Comparison of ENCODE assay signal across 21 cellular contexts in the genomic region with DNA sequence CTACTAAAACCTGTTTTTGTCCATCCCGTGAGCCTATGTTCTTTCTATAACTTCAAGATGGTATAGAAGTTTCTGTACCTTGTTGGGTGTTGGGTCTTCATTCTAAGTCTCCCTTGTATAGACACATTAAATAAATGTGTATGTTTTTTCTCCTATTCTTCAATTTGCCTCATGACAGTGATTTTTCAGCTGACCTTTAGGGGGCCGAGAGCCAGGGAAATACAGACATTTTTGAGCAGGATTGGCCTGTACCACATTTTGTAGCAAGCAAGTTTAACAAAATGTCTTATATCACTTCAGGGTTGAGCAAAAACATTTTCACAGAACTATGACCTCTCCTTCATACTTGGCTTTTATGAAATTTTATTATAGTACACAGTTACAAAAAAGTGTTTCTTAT.
A peak's percentile ranks its signal among the peaks of the same experiment; 100 is the strongest.
DNase-seq lines count a peak whose midpoint lies in the region; ATAC-seq and TF ChIP-seq lines count a peak whose summit lies in the region.
"Had no signal": no experiment of that assay in that cellular context is flagged by ENCODE, and none has a peak within 500 bp of the region (broad histone marks: within the 10 kb centered on the region; RNA-seq: fewer than 3 reads in every experiment).

No MANE protein-coding gene starts in this region.

- TF ChIP-seq POLR2A in right lobe of liver (IDR thresholded peaks at IDR 0.05): no peak

- no peak overlapping the region for H3K4me3 Mint-ChIP-seq in GM23338
- H3K4me3 Mint-ChIP-seq in endothelial cell (ENCODE audit: unreplicated experiment): no peak overlapping the region
- no peak overlapping the region for H3K4me3 Mint-ChIP-seq in progenitor cell of endocrine pancreas (ENCODE audit: low read depth)
- H3K4me3 Mint-ChIP-seq: CD4-positive, CD25-positive, alpha-beta regulatory T cell had no signal

- no TSS peak for BruUV-seq in OCI-LY7 (replicated peaks; lab: Mats Ljungman, UMichigan)

- H3K9me3 ChIP-seq in OCI-LY1 (ENCODE audit: low read length): no peaks in the 10 kb centered on the region
- peaks cover 0 to 3% (median 0%) of the 10 kb centered on the region in 4 donors for H3K9me3 ChIP-seq in right lobe of liver
- no peaks in the 10 kb centered on the region for H3K9me3 ChIP-seq in OCI-LY7 (ENCODE audit: low read length)
- H3K9me3 ChIP-seq: BLaER1 had no signal

- H3K27ac Mint-ChIP-seq in GM23338: no peak overlapping the region
- H3K27ac Mint-ChIP-seq in endothelial cell (ENCODE audit: unreplicated experiment): no peak overlapping the region
- no peak overlapping the region for H3K27ac Mint-ChIP-seq in progenitor cell of endocrine pancreas
- H3K27ac Mint-ChIP-seq: CD4-positive, CD25-positive, alpha-beta regulatory T cell had no signal

- H3K27ac ChIP-seq in GM23338 (ENCODE audit: low read depth) (no peak overlapping the region), OCI-LY1 (ENCODE audit: low read depth, low read length, poor library complexity, severe bottlenecking) (no peak overlapping the region), right lobe of liver (no peak overlapping the region), OCI-LY7 (ENCODE audit: low read depth, low read length, poor library complexity, severe bottlenecking) (no peak overlapping the region)
- H3K27ac ChIP-seq: BLaER1, PC-9, SJSA1 had no signal

- H3K4me3 ChIP-seq in GM23338 (no peak overlapping the region), OCI-LY1 (ENCODE audit: low read depth, low read length, poor library complexity, severe bottlenecking) (no peak overlapping the region), right lobe of liver (no peak overlapping the region), OCI-LY7 (ENCODE audit: low read depth, low read length, poor library complexity, severe bottlenecking) (no peak overlapping the region)
- H3K4me3 ChIP-seq: BLaER1, GM12878, PC-9, SJSA1 had no signal

- no peaks in the 10 kb centered on the region for H3K27me3 Mint-ChIP-seq in GM23338 (ENCODE audit: insufficient read depth, low read depth, poor library complexity)
- no peaks in the 10 kb centered on the region for H3K27me3 Mint-ChIP-seq in endothelial cell (ENCODE audit: unreplicated experiment)
- H3K27me3 Mint-ChIP-seq in progenitor cell of endocrine pancreas: no peaks in the 10 kb centered on the region
- H3K27me3 Mint-ChIP-seq: CD4-positive, CD25-positive, alpha-beta regulatory T cell had no signal

- ATAC-seq in GM23338 (no peak), right lobe of liver (no peak), HG03378 (IDR thresholded peaks at IDR 0.05; ENCODE audit: unreplicated experiment) (no peak)
- ATAC-seq: GM12878 had no signal

- peaks cover 5% of the 10 kb centered on the region; the same call in 1 of the 2 replicates for H3K27me3 ChIP-seq in GM23338 (ENCODE audit: insufficient read depth)
- H3K27me3 ChIP-seq in OCI-LY1 (ENCODE audit: insufficient read depth, low read length): no peaks in the 10 kb centered on the region
- H3K27me3 ChIP-seq in right lobe of liver: no peaks in the 10 kb centered on the region
- H3K27me3 ChIP-seq: BLaER1, SJSA1 had no signal

- POLR2A ChIA-PET in OCI-LY7 (lab: Charles Lee): no interaction called here

- intact Hi-C loops in right lobe of liver (cut with DNase I) (no loop called here), OCI-LY7 (cut with micrococcal nuclease; ENCODE audit: unreplicated experiment) (no loop called here)

- no peaks in the 10 kb centered on the region for H3K9me2 ChIP-seq in GM23338 (ENCODE audit: insufficient read depth)
- no peaks in the 10 kb centered on the region for H3K9me2 ChIP-seq in OCI-LY1 (ENCODE audit: low read depth, low read length)
- H3K9me2 ChIP-seq in OCI-LY7 (ENCODE audit: insufficient read depth, low read length): no peaks in the 10 kb centered on the region

- H3K36me3 Mint-ChIP-seq in GM23338 (ENCODE audit: low read depth) (no peaks in the 10 kb centered on the region), endothelial cell (ENCODE audit: low read depth, unreplicated experiment) (no peaks in the 10 kb centered on the region), progenitor cell of endocrine pancreas (ENCODE audit: insufficient read depth) (no peaks in the 10 kb centered on the region)
- H3K36me3 Mint-ChIP-seq: CD4-positive, CD25-positive, alpha-beta regulatory T cell had no signal

- H3K4me2 ChIP-seq in GM23338 (no peak overlapping the region), OCI-LY1 (ENCODE audit: low read length) (no peak overlapping the region), OCI-LY7 (ENCODE audit: low read length) (no peak overlapping the region)
- H3K4me2 ChIP-seq: BLaER1, PC-9 had no signal

- H3K79me2 ChIP-seq in GM23338 (replicated peaks; ENCODE audit: insufficient read depth): no peaks in the 10 kb centered on the region
- H3K79me2 ChIP-seq in OCI-LY1 (ENCODE audit: insufficient read depth, low read length): no peaks in the 10 kb centered on the region
- H3K79me2 ChIP-seq in OCI-LY7 (ENCODE audit: insufficient read depth, low read depth, low read length): no peaks in the 10 kb centered on the region

- TF ChIP-seq CTCF in GM23338 (conservative IDR thresholded peaks at IDR 0.05; ENCODE audit: low read depth in 2 of 2) (peak; percentile 22 to 55), OCI-LY1 (IDR thresholded peaks at IDR 0.05; ENCODE audit: low read length) (peak; percentile 18; the same call in 1 of the 2 replicates), endothelial cell (IDR thresholded peaks at IDR 0.05; ENCODE audit: unreplicated experiment) (peak; percentile 45), progenitor cell of endocrine pancreas (IDR thresholded peaks at IDR 0.05; ENCODE audit: unreplicated experiment) (peak; percentile 36), right lobe of liver (IDR thresholded peaks at IDR 0.05) (no peak), OCI-LY7 (conservative IDR thresholded peaks at IDR 0.05; ENCODE audit: low read length) (no peak)

- 0 out of 2 replicates have a peak, but pooled peaks cover 4% of the 10 kb centered on the region for H4K20me1 ChIP-seq in GM23338 (replicated peaks; ENCODE audit: insufficient read depth)
- no peaks in the 10 kb centered on the region for H4K20me1 ChIP-seq in OCI-LY1 (ENCODE audit: insufficient read depth, low read length)
- no peaks in the 10 kb centered on the region for H4K20me1 ChIP-seq in OCI-LY7 (ENCODE audit: insufficient read depth, low read length)
- H4K20me1 ChIP-seq: BLaER1 had no signal

- CTCF ChIA-PET in OCI-LY7 (lab: Charles Lee; ENCODE audit: unreplicated experiment): no interaction called here

- H3K9me3 Mint-ChIP-seq in GM23338 (no peaks in the 10 kb centered on the region), endothelial cell (ENCODE audit: unreplicated experiment) (no peaks in the 10 kb centered on the region), progenitor cell of endocrine pancreas (ENCODE audit: low read depth) (no peaks in the 10 kb centered on the region)

- peaks cover 13% of the 10 kb centered on the region; the same call in 2 of the 3 replicates for H3K4me1 Mint-ChIP-seq in GM23338
- H3K4me1 Mint-ChIP-seq in endothelial cell (ENCODE audit: unreplicated experiment): no peaks in the 10 kb centered on the region
- peaks cover 3% of the 10 kb centered on the region for H3K4me1 Mint-ChIP-seq in progenitor cell of endocrine pancreas (ENCODE audit: low read depth)
- H3K4me1 Mint-ChIP-seq: CD4-positive, CD25-positive, alpha-beta regulatory T cell had no signal

- H3K4me1 ChIP-seq in GM23338 (ENCODE audit: insufficient read depth): peaks cover 5% of the 10 kb centered on the region
- no peaks in the 10 kb centered on the region for H3K4me1 ChIP-seq in OCI-LY1 (ENCODE audit: insufficient read depth, low read length, severe bottlenecking)
- H3K4me1 ChIP-seq in right lobe of liver: no peaks in the 10 kb centered on the region
- H3K4me1 ChIP-seq in OCI-LY7 (ENCODE audit: insufficient read depth, low read length, poor library complexity, severe bottlenecking): no peaks in the 10 kb centered on the region
- H3K4me1 ChIP-seq: BLaER1, SJSA1 had no signal

- no peak overlapping the region for H3K9ac ChIP-seq in OCI-LY1 (ENCODE audit: low read length)
- H3K9ac ChIP-seq: BLaER1 had no signal

- no peaks in the 10 kb centered on the region for H3K36me3 ChIP-seq in GM23338 (ENCODE audit: insufficient read depth)
- H3K36me3 ChIP-seq in OCI-LY1 (ENCODE audit: insufficient read depth, low read length): no peaks in the 10 kb centered on the region
- no peaks in the 10 kb centered on the region for H3K36me3 ChIP-seq in right lobe of liver
- no peaks in the 10 kb centered on the region for H3K36me3 ChIP-seq in OCI-LY7 (ENCODE audit: insufficient read depth, low read length)
- H3K36me3 ChIP-seq: BLaER1, SJSA1 had no signal

- peak; percentile 17 for DNase-seq in GM23338 (ENCODE audit: low spot score)
- DNase-seq in endothelial cell (ENCODE audit: low spot score): no peak
- DNase-seq in progenitor cell of endocrine pancreas (ENCODE audit: low spot score, unreplicated experiment): no peak
- no peak for DNase-seq in right lobe of liver
- no peak for DNase-seq in OCI-LY7 (ENCODE audit: low spot score)
- DNase-seq: CD4-positive, CD25-positive, alpha-beta regulatory T cell; KBM-7; MV-4-11; NCI-H1105 treated with DMSO at 0.1 percent for 48 hours; NCI-H1694; NCI-H2029 treated with DMSO at 0.1 percent for 48 hours; NCI-H2227 treated with DMSO at 0.1 percent for 48 hours; NCI-H526 treated with DMSO at 0.1 percent for 48 hours; PC-9; Right ventricle myocardium superior; RPMI8226 had no signal

- no peaks in the 10 kb centered on the region for H3F3A ChIP-seq in GM23338 (replicated peaks; ENCODE audit: low read depth)
- H3F3A ChIP-seq in OCI-LY1 (ENCODE audit: insufficient read depth, low read length): no peaks in the 10 kb centered on the region

- H2AFZ ChIP-seq in GM23338 (no peak overlapping the region), OCI-LY1 (ENCODE audit: low read length) (no peak overlapping the region), OCI-LY7 (ENCODE audit: low read length) (no peak overlapping the region)
- H2AFZ ChIP-seq: PC-9 had no signal

- 40% methylated on average over 2 of the region's 2 CpGs for WGBS in right lobe of liver (ENCODE audit: insufficient coverage, low coverage, low lambda C conversion rate, missing lambda C conversion rate)

TF ChIP-seq in GM23338, 12 proteins besides CTCF, POLR2A, EP300 and RAD21 (continues in another document):
- TF ChIP-seq, protein P1, sequence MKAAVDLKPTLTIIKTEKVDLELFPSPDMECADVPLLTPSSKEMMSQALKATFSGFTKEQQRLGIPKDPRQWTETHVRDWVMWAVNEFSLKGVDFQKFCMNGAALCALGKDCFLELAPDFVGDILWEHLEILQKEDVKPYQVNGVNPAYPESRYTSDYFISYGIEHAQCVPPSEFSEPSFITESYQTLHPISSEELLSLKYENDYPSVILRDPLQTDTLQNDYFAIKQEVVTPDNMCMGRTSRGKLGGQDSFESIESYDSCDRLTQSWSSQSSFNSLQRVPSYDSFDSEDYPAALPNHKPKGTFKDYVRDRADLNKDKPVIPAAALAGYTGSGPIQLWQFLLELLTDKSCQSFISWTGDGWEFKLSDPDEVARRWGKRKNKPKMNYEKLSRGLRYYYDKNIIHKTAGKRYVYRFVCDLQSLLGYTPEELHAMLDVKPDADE (IDR thresholded peaks at IDR 0.05): no peak
- TF ChIP-seq JUNB (IDR thresholded peaks at IDR 0.05; ENCODE audit: unreplicated experiment): no peak

Comparison
In these comparisons a context has a peak if more than half of its experiments do, and no peak if none do; other contexts are left out.
1. CTCF ChIP-seq: peak in GM23338 (2 of 2), OCI-LY1 (single experiment), endothelial cell (single experiment) and progenitor cell of endocrine pancreas (single experiment); none in right lobe of liver (0 of 4) and OCI-LY7 (single experiment).